In the genomic region with DNA sequence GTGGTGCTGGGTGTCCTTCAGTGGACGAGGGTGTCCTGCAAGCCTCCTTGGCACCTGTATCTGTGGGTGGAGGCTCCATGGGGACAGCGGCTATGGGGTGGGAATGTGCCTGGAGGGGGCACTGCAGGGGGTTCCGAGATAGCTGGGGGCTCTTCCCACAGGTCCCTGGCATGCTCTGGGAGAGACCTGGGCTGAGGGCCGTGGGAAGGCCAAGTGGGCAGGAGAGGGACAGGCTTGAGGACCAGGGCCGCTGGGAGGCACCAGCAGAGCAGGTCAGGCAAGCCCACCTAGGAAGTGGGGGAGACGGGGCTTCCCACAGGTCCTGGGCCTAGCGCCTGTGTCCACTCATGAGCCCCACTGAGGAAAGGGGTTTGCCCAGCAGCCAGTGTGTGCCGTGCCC, we compare ENCODE assay signal across 18 cellular contexts. TPM values are rescaled to one million over a fixed set of nuclear protein-coding genes. Genes with fewer than 3 reads are reported as not detected.
"Had no signal": no experiment of that assay in that cellular context is flagged by ENCODE, and none has a peak within 500 bp of the region (broad histone marks: within the 10 kb centered on the region; RNA-seq: fewer than 3 reads in every experiment).

No MANE protein-coding gene starts in this region.

- ATAC-seq: effector memory CD8-positive, alpha-beta T cell; gastroesophageal sphincter; heart left ventricle; left cardiac atrium; left lung; left ventricle myocardium superior; lower lobe of right lung; naive thymus-derived CD4-positive, alpha-beta T cell had no signal

- H3K4me2 ChIP-seq: hepatocyte had no signal

- H2AFZ ChIP-seq: hepatocyte had no signal

- H3K9me3 ChIP-seq: colonic mucosa, esophagus muscularis mucosa, gastroesophageal sphincter, heart left ventricle, left lung, lower lobe of right lung had no signal

- DNase-seq: colonic mucosa; cortex of kidney; effector CD8-positive, alpha-beta T cell; effector memory CD8-positive, alpha-beta T cell; foreskin keratinocyte; heart left ventricle; hypothalamus; left cardiac atrium; left lung; left ventricle myocardium superior; lower lobe of right lung; mesendoderm; midbrain; naive thymus-derived CD4-positive, alpha-beta T cell had no signal

- H3K4me3 ChIP-seq: colonic mucosa, esophagus muscularis mucosa, gastroesophageal sphincter, heart left ventricle, hepatocyte, left lung, lower lobe of right lung had no signal

- H3K36me3 ChIP-seq: colonic mucosa, esophagus muscularis mucosa, gastroesophageal sphincter, heart left ventricle, left lung, lower lobe of right lung had no signal

- H3K27me3 ChIP-seq: colonic mucosa, esophagus muscularis mucosa, gastroesophageal sphincter, heart left ventricle, hepatocyte, left lung had no signal

- H3K27ac ChIP-seq: colonic mucosa, esophagus muscularis mucosa, foreskin keratinocyte, gastroesophageal sphincter, heart left ventricle, hepatocyte, left lung, lower lobe of right lung had no signal

RNA-seq across cellular contexts. Expression of gene LRRC75A, which starts 9.7 kb away (rescaled TPM):
- total RNA-seq: foreskin keratinocyte had no signal
- polyA plus RNA-seq: keratinocyte had no signal
